Comparison of ENCODE assay signal across 2 cellular contexts in the genomic region with DNA sequence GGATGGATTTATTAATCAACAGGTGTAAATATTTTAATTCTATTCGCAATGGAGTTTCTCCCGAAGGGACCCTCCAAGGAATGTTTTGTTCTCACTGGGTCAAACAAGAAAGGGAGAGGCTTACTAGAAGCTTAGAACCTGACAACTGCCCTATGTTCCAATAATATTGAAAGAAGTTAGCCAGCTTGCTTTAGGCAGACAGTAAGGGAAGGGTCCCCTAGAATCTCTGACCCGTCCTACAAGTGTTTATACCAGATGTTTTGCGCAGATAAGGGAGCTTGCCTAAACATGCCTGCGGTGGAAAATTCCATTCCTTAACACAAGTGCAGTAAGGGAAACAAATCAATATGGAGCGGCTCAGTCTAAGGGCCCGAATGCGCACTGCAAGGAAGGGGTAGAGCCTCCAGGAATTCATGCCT.
TF ChIP-seq lines count a peak whose summit lies in the region.

No MANE protein-coding gene starts in this region.

TF ChIP-seq in SK-N-SH treated with all-trans-retinoic acid at 6 μM for 48 hours, 23 proteins besides CTCF, POLR2A, EP300 and RAD21 (continued from another document):
- no peak for TF ChIP-seq BACH2 (CRISPR knock-in tag; IDR thresholded peaks at IDR 0.05; ENCODE audit: borderline replicate concordance)
TF ChIP-seq in SK-N-SH treated with all-trans-retinoic acid at 6 μM for 48 hours: peak in this region for 0.

TF ChIP-seq in K562, 482 proteins besides CTCF, POLR2A, EP300 and RAD21 (continued from another document and continues in another):
- TF ChIP-seq, protein P1, sequence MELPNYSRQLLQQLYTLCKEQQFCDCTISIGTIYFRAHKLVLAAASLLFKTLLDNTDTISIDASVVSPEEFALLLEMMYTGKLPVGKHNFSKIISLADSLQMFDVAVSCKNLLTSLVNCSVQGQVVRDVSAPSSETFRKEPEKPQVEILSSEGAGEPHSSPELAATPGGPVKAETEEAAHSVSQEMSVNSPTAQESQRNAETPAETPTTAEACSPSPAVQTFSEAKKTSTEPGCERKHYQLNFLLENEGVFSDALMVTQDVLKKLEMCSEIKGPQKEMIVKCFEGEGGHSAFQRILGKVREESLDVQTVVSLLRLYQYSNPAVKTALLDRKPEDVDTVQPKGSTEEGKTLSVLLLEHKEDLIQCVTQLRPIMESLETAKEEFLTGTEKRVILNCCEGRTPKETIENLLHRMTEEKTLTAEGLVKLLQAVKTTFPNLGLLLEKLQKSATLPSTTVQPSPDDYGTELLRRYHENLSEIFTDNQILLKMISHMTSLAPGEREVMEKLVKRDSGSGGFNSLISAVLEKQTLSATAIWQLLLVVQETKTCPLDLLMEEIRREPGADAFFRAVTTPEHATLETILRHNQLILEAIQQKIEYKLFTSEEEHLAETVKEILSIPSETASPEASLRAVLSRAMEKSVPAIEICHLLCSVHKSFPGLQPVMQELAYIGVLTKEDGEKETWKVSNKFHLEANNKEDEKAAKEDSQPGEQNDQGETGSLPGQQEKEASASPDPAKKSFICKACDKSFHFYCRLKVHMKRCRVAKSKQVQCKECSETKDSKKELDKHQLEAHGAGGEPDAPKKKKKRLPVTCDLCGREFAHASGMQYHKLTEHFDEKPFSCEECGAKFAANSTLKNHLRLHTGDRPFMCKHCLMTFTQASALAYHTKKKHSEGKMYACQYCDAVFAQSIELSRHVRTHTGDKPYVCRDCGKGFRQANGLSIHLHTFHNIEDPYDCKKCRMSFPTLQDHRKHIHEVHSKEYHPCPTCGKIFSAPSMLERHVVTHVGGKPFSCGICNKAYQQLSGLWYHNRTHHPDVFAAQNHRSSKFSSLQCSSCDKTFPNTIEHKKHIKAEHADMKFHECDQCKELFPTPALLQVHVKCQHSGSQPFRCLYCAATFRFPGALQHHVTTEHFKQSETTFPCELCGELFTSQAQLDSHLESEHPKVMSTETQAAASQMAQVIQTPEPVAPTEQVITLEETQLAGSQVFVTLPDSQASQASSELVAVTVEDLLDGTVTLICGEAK (IDR thresholded peaks at IDR 0.05): no peak
- TF ChIP-seq, protein P1 (CRISPR knock-in tag; IDR thresholded peaks at IDR 0.05): no peak
- TF ChIP-seq, protein P2, sequence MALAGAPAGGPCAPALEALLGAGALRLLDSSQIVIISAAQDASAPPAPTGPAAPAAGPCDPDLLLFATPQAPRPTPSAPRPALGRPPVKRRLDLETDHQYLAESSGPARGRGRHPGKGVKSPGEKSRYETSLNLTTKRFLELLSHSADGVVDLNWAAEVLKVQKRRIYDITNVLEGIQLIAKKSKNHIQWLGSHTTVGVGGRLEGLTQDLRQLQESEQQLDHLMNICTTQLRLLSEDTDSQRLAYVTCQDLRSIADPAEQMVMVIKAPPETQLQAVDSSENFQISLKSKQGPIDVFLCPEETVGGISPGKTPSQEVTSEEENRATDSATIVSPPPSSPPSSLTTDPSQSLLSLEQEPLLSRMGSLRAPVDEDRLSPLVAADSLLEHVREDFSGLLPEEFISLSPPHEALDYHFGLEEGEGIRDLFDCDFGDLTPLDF (CRISPR knock-in tag; IDR thresholded peaks at IDR 0.05): no peak
- TF ChIP-seq, protein P3, sequence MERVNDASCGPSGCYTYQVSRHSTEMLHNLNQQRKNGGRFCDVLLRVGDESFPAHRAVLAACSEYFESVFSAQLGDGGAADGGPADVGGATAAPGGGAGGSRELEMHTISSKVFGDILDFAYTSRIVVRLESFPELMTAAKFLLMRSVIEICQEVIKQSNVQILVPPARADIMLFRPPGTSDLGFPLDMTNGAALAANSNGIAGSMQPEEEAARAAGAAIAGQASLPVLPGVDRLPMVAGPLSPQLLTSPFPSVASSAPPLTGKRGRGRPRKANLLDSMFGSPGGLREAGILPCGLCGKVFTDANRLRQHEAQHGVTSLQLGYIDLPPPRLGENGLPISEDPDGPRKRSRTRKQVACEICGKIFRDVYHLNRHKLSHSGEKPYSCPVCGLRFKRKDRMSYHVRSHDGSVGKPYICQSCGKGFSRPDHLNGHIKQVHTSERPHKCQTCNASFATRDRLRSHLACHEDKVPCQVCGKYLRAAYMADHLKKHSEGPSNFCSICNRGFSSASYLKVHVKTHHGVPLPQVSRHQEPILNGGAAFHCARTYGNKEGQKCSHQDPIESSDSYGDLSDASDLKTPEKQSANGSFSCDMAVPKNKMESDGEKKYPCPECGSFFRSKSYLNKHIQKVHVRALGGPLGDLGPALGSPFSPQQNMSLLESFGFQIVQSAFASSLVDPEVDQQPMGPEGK (CRISPR knock-in tag; IDR thresholded peaks at IDR 0.05; ENCODE audit: borderline replicate concordance): no peak
- TF ChIP-seq, protein P4, sequence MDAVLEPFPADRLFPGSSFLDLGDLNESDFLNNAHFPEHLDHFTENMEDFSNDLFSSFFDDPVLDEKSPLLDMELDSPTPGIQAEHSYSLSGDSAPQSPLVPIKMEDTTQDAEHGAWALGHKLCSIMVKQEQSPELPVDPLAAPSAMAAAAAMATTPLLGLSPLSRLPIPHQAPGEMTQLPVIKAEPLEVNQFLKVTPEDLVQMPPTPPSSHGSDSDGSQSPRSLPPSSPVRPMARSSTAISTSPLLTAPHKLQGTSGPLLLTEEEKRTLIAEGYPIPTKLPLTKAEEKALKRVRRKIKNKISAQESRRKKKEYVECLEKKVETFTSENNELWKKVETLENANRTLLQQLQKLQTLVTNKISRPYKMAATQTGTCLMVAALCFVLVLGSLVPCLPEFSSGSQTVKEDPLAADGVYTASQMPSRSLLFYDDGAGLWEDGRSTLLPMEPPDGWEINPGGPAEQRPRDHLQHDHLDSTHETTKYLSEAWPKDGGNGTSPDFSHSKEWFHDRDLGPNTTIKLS (IDR thresholded peaks at IDR 0.05; ENCODE audit: borderline replicate concordance, low read depth): no peak
- TF ChIP-seq ZNF699 (CRISPR knock-in tag; IDR thresholded peaks at IDR 0.05; ENCODE audit: insufficient replicate concordance) (no peak), CC2D1A (IDR thresholded peaks at IDR 0.05) (no peak), ZNF143 (CRISPR knock-in tag; IDR thresholded peaks at IDR 0.05) (no peak), TRIM28 (IDR thresholded peaks at IDR 0.05) (no peak), ETV6 (IDR thresholded peaks at IDR 0.05; ENCODE audit: borderline replicate concordance in 1 of 2, low read depth in 2 of 2, low read length in 1 of 2) (no peak), ETV6 (CRISPR knock-in tag; IDR thresholded peaks at IDR 0.05; ENCODE audit: borderline replicate concordance) (no peak), ZNF175 (CRISPR knock-in tag; IDR thresholded peaks at IDR 0.05; ENCODE audit: low read depth) (peak; percentile 73), PTRF (tag; IDR thresholded peaks at IDR 0.05) (no peak), SMARCE1 (IDR thresholded peaks at IDR 0.05) (peak; percentile 65; the same call in 1 of the 2 replicates), POLR3A (IDR thresholded peaks at IDR 0.05; ENCODE audit: borderline replicate concordance, extremely low read depth, insufficient read depth, insufficient read length) (no peak), ZKSCAN8 (CRISPR knock-in tag; IDR thresholded peaks at IDR 0.05) (no peak; the same call in 1 of the 2 replicates), CHD2 (IDR thresholded peaks at IDR 0.05; ENCODE audit: low read depth, low read length) (no peak), BACH1 (tag; IDR thresholded peaks at IDR 0.05) (peak; percentile 30; the same call in 1 of the 2 replicates), SNIP1 (IDR thresholded peaks at IDR 0.05; ENCODE audit: low read depth) (no peak), HDAC3 (IDR thresholded peaks at IDR 0.05; ENCODE audit: borderline replicate concordance, partially characterized antibody) (no peak), ARID1B (IDR thresholded peaks at IDR 0.05) (peak; percentile 87), ZNF695 (CRISPR knock-in tag; IDR thresholded peaks at IDR 0.05) (no peak), ADNP (tag; IDR thresholded peaks at IDR 0.05) (no peak), ZNF140 (CRISPR knock-in tag; IDR thresholded peaks at IDR 0.05) (no peak), SRSF1 (IDR thresholded peaks at IDR 0.05; ENCODE audit: low read depth, low read length) (no peak), TBL1XR1 (IDR thresholded peaks at IDR 0.05; ENCODE audit: low read length in 2 of 2) (no peak), ZNF583 (CRISPR knock-in tag; IDR thresholded peaks at IDR 0.05) (no peak), SMARCA4 (IDR thresholded peaks at IDR 0.05) (peak; percentile 68; the same call in 1 of the 2 replicates), ZNF239 (CRISPR knock-in tag; IDR thresholded peaks at IDR 0.05) (no peak), KAT7 (CRISPR knock-in tag; IDR thresholded peaks at IDR 0.05; ENCODE audit: borderline replicate concordance) (no peak), KLF10 (CRISPR knock-in tag; IDR thresholded peaks at IDR 0.05) (no peak)
- TF ChIP-seq, protein P5, sequence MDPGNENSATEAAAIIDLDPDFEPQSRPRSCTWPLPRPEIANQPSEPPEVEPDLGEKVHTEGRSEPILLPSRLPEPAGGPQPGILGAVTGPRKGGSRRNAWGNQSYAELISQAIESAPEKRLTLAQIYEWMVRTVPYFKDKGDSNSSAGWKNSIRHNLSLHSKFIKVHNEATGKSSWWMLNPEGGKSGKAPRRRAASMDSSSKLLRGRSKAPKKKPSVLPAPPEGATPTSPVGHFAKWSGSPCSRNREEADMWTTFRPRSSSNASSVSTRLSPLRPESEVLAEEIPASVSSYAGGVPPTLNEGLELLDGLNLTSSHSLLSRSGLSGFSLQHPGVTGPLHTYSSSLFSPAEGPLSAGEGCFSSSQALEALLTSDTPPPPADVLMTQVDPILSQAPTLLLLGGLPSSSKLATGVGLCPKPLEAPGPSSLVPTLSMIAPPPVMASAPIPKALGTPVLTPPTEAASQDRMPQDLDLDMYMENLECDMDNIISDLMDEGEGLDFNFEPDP (CRISPR knock-in tag; IDR thresholded peaks at IDR 0.05): no peak
- TF ChIP-seq, protein P6, sequence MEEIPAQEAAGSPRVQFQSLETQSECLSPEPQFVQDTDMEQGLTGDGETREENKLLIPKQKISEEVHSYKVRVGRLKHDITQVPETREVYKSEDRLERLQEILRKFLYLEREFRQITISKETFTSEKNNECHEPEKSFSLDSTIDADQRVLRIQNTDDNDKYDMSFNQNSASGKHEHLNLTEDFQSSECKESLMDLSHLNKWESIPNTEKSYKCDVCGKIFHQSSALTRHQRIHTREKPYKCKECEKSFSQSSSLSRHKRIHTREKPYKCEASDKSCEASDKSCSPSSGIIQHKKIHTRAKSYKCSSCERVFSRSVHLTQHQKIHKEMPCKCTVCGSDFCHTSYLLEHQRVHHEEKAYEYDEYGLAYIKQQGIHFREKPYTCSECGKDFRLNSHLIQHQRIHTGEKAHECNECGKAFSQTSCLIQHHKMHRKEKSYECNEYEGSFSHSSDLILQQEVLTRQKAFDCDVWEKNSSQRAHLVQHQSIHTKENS (CRISPR knock-in tag; IDR thresholded peaks at IDR 0.05): no peak
- TF ChIP-seq, protein P7, sequence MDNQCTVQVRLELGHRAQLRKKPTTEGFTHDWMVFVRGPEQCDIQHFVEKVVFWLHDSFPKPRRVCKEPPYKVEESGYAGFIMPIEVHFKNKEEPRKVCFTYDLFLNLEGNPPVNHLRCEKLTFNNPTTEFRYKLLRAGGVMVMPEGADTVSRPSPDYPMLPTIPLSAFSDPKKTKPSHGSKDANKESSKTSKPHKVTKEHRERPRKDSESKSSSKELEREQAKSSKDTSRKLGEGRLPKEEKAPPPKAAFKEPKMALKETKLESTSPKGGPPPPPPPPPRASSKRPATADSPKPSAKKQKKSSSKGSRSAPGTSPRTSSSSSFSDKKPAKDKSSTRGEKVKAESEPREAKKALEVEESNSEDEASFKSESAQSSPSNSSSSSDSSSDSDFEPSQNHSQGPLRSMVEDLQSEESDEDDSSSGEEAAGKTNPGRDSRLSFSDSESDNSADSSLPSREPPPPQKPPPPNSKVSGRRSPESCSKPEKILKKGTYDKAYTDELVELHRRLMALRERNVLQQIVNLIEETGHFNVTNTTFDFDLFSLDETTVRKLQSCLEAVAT (IDR thresholded peaks at IDR 0.05): no peak
- TF ChIP-seq, protein P8, sequence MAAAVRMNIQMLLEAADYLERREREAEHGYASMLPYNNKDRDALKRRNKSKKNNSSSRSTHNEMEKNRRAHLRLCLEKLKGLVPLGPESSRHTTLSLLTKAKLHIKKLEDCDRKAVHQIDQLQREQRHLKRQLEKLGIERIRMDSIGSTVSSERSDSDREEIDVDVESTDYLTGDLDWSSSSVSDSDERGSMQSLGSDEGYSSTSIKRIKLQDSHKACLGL (CRISPR knock-in tag; IDR thresholded peaks at IDR 0.05; ENCODE audit: borderline replicate concordance, poor library complexity, severe bottlenecking): no peak
- TF ChIP-seq, protein P9, sequence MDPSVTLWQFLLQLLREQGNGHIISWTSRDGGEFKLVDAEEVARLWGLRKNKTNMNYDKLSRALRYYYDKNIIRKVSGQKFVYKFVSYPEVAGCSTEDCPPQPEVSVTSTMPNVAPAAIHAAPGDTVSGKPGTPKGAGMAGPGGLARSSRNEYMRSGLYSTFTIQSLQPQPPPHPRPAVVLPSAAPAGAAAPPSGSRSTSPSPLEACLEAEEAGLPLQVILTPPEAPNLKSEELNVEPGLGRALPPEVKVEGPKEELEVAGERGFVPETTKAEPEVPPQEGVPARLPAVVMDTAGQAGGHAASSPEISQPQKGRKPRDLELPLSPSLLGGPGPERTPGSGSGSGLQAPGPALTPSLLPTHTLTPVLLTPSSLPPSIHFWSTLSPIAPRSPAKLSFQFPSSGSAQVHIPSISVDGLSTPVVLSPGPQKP (CRISPR knock-in tag; IDR thresholded peaks at IDR 0.05): no peak
- TF ChIP-seq, protein P10, sequence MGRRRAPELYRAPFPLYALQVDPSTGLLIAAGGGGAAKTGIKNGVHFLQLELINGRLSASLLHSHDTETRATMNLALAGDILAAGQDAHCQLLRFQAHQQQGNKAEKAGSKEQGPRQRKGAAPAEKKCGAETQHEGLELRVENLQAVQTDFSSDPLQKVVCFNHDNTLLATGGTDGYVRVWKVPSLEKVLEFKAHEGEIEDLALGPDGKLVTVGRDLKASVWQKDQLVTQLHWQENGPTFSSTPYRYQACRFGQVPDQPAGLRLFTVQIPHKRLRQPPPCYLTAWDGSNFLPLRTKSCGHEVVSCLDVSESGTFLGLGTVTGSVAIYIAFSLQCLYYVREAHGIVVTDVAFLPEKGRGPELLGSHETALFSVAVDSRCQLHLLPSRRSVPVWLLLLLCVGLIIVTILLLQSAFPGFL (CRISPR knock-in tag; IDR thresholded peaks at IDR 0.05): no peak
